Comparison of ENCODE assay signal across 1 cellular context in the genomic region with DNA sequence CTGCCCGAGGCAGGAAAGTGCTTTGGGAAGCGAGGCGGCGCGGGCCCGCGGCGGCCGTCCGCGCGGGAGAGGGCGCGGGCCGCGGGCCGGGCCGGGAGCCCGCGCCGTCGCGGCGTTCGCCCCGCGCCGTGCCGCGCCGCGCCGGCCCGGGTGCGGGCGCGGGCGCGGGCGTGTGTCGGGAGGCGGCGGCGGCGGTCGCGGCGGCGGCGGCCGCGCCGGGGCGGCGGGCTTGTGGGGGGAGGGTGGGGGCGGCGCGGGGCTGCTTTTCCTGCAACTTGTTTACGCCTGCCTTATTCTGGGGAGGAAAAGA.
TF ChIP-seq lines count a peak whose summit lies in the region.

No MANE protein-coding gene starts in this region.

TF ChIP-seq in H1, 55 proteins besides CTCF, POLR2A, EP300 and RAD21 (continued from another document):
- TF ChIP-seq RBBP5 (IDR thresholded peaks at IDR 0.05; ENCODE audit: borderline replicate concordance, low read depth, low read length): no peak
- TF ChIP-seq, protein P1, sequence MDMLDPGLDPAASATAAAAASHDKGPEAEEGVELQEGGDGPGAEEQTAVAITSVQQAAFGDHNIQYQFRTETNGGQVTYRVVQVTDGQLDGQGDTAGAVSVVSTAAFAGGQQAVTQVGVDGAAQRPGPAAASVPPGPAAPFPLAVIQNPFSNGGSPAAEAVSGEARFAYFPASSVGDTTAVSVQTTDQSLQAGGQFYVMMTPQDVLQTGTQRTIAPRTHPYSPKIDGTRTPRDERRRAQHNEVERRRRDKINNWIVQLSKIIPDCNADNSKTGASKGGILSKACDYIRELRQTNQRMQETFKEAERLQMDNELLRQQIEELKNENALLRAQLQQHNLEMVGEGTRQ (IDR thresholded peaks at IDR 0.05; ENCODE audit: low read length): no peak
- no peak for TF ChIP-seq EZH2 (IDR thresholded peaks at IDR 0.05; ENCODE audit: low read depth, low read length, severe bottlenecking)
